ENCODE assay signal across 22 cellular contexts in genomic region chr1:174058639-174059038, GRCh38.
"Had no signal": no experiment of that assay in that cellular context is flagged by ENCODE, and none has a peak within 500 bp of the region (broad histone marks: within the 10 kb centered on the region; RNA-seq: fewer than 3 reads in every experiment).

No MANE protein-coding gene starts in this region.

- DNase-seq: activated B cell treated with CpG ODN at 0.5 μM for 24 hours; activated CD4-positive, alpha-beta memory T cell treated with anti-CD3 and anti-CD28 coated beads for 36 hours; activated CD4-positive, alpha-beta T cell treated with anti-CD3 and anti-CD28 coated beads for 36 hours; activated naive CD4-positive, alpha-beta T cell treated with Interleukin-2 at 50 U/mL for 16 hours; activated naive CD8-positive, alpha-beta T cell treated with anti-CD3 and anti-CD28 coated beads for 36 hours; activated T-cell treated with anti-CD3 and anti-CD28 coated beads, Interleukin-2, amount 50 U/mL, for 48 hours; amniotic stem cell; hippocampal formation; left ventricle myocardium superior; mammary epithelial cell; ovary; psoas muscle; stimulated activated CD4-positive, alpha-beta T cell treated with anti-CD3 and anti-CD28 coated beads, Interleukin-12 subunit alpha, Interleukin-12 subunit beta, amount 100 ng/mL, for 4 hours; stimulated activated CD4-positive, alpha-beta T cell treated with anti-CD3 and anti-CD28 coated beads, Interleukin-4, amount 100 ng/mL, for 4 hours; stimulated activated naive CD8-positive, alpha-beta T cell treated with anti-CD3 and anti-CD28 coated beads, Interleukin-15, Interleukin-2, amounts not matched to agents 100 U/mL and 50 U/mL, for 24 hours; substantia nigra; T-helper 1 cell; thyroid gland; upper lobe of right lung had no signal

- H3K4me1 ChIP-seq: psoas muscle, right atrium auricular region, thyroid gland, upper lobe of right lung had no signal

- H3K4me3 ChIP-seq: cardiac muscle cell, ovary, psoas muscle, right atrium auricular region, thyroid gland, upper lobe of right lung had no signal

- H3K27ac ChIP-seq: cardiac muscle cell, ovary, psoas muscle, right atrium auricular region, thyroid gland, upper lobe of right lung had no signal

- H3K27me3 ChIP-seq: cardiac muscle cell, ovary, right atrium auricular region, thyroid gland, upper lobe of right lung had no signal

- H3K36me3 ChIP-seq: cardiac muscle cell, ovary, right atrium auricular region, thyroid gland, upper lobe of right lung had no signal

- ATAC-seq: activated CD4-positive, alpha-beta T cell treated with anti-CD3 and anti-CD28 coated beads for 36 hours; left ventricle myocardium superior; natural killer cell treated with Interleukin-12 subunit alpha and Interleukin-12 subunit beta and Interleukin-15 and Interleukin-18, amount 100 ng/mL, for 72 hours; psoas muscle; stimulated activated naive CD8-positive, alpha-beta T cell treated with anti-CD3 and anti-CD28 coated beads, Interleukin-15, Interleukin-2, amounts not matched to agents 100 U/mL and 50 U/mL, for 24 hours; upper lobe of right lung had no signal

- H3K9me3 ChIP-seq: ovary, psoas muscle, right atrium auricular region, thyroid gland, upper lobe of right lung had no signal
